In genomic region chr4:88807499-88807898, GRCh38 we compare ENCODE assay signal across 23 cellular contexts.
DNase-seq lines count a peak whose midpoint lies in the region; ATAC-seq, FAIRE-seq and TF ChIP-seq lines count a peak whose summit lies in the region.
"Had no signal": no experiment of that assay in that cellular context is flagged by ENCODE, and none has a peak within 500 bp of the region (broad histone marks: within the 10 kb centered on the region; RNA-seq: fewer than 3 reads in every experiment).

No MANE protein-coding gene starts in this region.

- H3K9me3 ChIP-seq in duodenal mucosa (ENCODE audit: control insufficient read depth in 1 of 2, low read length in 2 of 2), result peaks cover 0 to 5% of the 10 kb centered on the region in 2 donors
- H3K9me3 ChIP-seq in mesenchymal stem cell (ENCODE audit: control insufficient read depth, low read length), result no peaks in the 10 kb centered on the region
- no peaks in the 10 kb centered on the region for H3K9me3 ChIP-seq in subcutaneous abdominal adipose tissue (ENCODE audit: control insufficient read depth in 5 of 5, low read length in 5 of 5)
- no peaks in the 10 kb centered on the region for H3K9me3 ChIP-seq in suprapubic skin
- no peaks in the 10 kb centered on the region for H3K9me3 ChIP-seq in gastrocnemius medialis
- H3K9me3 ChIP-seq: Caco-2, vagina had no signal

- 81% methylated on average over 3 of the region's 4 CpGs for WGBS in mesenchymal stem cell
- WGBS in suprapubic skin, result 53% methylated on average over 4 of the region's 4 CpGs

- no peak overlapping the region for H3K9ac ChIP-seq in duodenal mucosa (ENCODE audit: low read depth in 1 of 2, low read length in 2 of 2)
- peak overlapping the region; percentile 3 for H3K9ac ChIP-seq in mesenchymal stem cell (ENCODE audit: low read length)
- no peak overlapping the region for H3K9ac ChIP-seq in subcutaneous abdominal adipose tissue (ENCODE audit: low read length in 5 of 5)
- H3K9ac ChIP-seq: GM23248 had no signal

- no peak overlapping the region for H2AK5ac ChIP-seq in mesenchymal stem cell (ENCODE audit: low read length, severe bottlenecking)

- H3K9me3 Mint-ChIP-seq in activated CD4-positive, alpha-beta T cell treated with anti-CD3 and anti-CD28 coated beads, Interleukin-2, amount 10 ng/mL, durations not matched to agents 24 days and 14 days, result no peaks in the 10 kb centered on the region
- H3K9me3 Mint-ChIP-seq: activated T-helper 17 cell treated with anti-CD3 and anti-CD28 coated beads, Interleukin-2, amount 50 U/mL, for 72 hours; nephron had no signal

- H3K4ac ChIP-seq in mesenchymal stem cell (ENCODE audit: low read depth in 1 of 2, low read length in 2 of 2), result no peak overlapping the region

- H3K79me1 ChIP-seq in mesenchymal stem cell (replicated peaks; ENCODE audit: low read length, poor library complexity, severe bottlenecking), result peaks cover 5% of the 10 kb centered on the region

- H2AFZ ChIP-seq in mesenchymal stem cell (ENCODE audit: low read depth, low read length), result no peak overlapping the region
- H2AFZ ChIP-seq: GM23248 had no signal

- no peak for FAIRE-seq in GM12892 (lab: Jason Lieb, UNC)

- H3K4me1 Mint-ChIP-seq in activated CD4-positive, alpha-beta T cell treated with anti-CD3 and anti-CD28 coated beads, Interleukin-2, amount 10 ng/mL, durations not matched to agents 24 days and 14 days, result peaks cover 15% of the 10 kb centered on the region

- no peak overlapping the region for H4K91ac ChIP-seq in mesenchymal stem cell (ENCODE audit: low read length)

- H3K36me3 ChIP-seq in duodenal mucosa (ENCODE audit: control insufficient read depth in 1 of 2, insufficient read depth in 2 of 2, low read length in 2 of 2) (peaks cover 0 to 4% of the 10 kb centered on the region in 2 donors), mesenchymal stem cell (ENCODE audit: control insufficient read depth in 1 of 2, insufficient read depth in 2 of 2, low read depth in 1 of 2, low read length in 2 of 2) (no peaks in the 10 kb centered on the region), subcutaneous abdominal adipose tissue (ENCODE audit: control insufficient read depth in 5 of 5, insufficient read depth in 5 of 5, low read length in 5 of 5) (peaks cover 0 to 13% (median 3%) of the 10 kb centered on the region in 5 donors), suprapubic skin (no peaks in the 10 kb centered on the region), gastrocnemius medialis (no peaks in the 10 kb centered on the region)
- H3K36me3 ChIP-seq: vagina had no signal

- H3K36me3 Mint-ChIP-seq in activated CD4-positive, alpha-beta T cell treated with anti-CD3 and anti-CD28 coated beads, Interleukin-2, amount 10 ng/mL, durations not matched to agents 24 days and 14 days (ENCODE audit: low read depth), result peaks cover 19% of the 10 kb centered on the region

- no peak overlapping the region for H4K8ac ChIP-seq in mesenchymal stem cell (ENCODE audit: low read length)

- in situ Hi-C loops in gastrocnemius medialis (cut with MboI; ENCODE audit: low sequenced_read_pairs in 4 of 4), result loop anchor here in 2 of 4 donors (10.0 kb wide), 2 partner anchors 93 to 103 kb away; no protein-coding TSS in a partner anchor

- H3K27ac ChIP-seq in duodenal mucosa (ENCODE audit: low read depth, low read length), result peak overlapping the region; percentile 39
- no peak overlapping the region for H3K27ac ChIP-seq in mesenchymal stem cell (ENCODE audit: low read length, poor library complexity, severe bottlenecking)
- H3K27ac ChIP-seq in subcutaneous abdominal adipose tissue (ENCODE audit: low read depth, low read length), result peak overlapping the region; percentile 61
- no peak overlapping the region for H3K27ac ChIP-seq in suprapubic skin
- peak overlapping the region in 2 of 4 donors; percentile 0 to 15 for H3K27ac ChIP-seq in gastrocnemius medialis
- H3K27ac ChIP-seq: C4-2B, GM23248, SK-N-MC, vagina had no signal

- no peak for TF ChIP-seq EP300 in suprapubic skin (IDR thresholded peaks at IDR 0.05)

- no peak overlapping the region for H3K27ac Mint-ChIP-seq in activated CD4-positive, alpha-beta T cell treated with anti-CD3 and anti-CD28 coated beads, Interleukin-2, amount 10 ng/mL, durations not matched to agents 24 days and 14 days
- H3K27ac Mint-ChIP-seq: activated CD4-positive, alpha-beta T cell treated with anti-CD3 and anti-CD28 coated beads for 36 hours; activated CD8-positive, alpha-beta T cell treated with anti-CD3 and anti-CD28 coated beads, Interleukin-2, amount 10 ng/mL, durations not matched to agents 7 days and 5 days; activated T-helper 17 cell treated with anti-CD3 and anti-CD28 coated beads, Interleukin-2, amount 50 U/mL, for 72 hours; nephron had no signal

- H3K27me3 ChIP-seq in duodenal mucosa (ENCODE audit: control insufficient read depth in 1 of 2, insufficient read depth in 2 of 2, low read length in 2 of 2) (no peaks in the 10 kb centered on the region), mesenchymal stem cell (ENCODE audit: control insufficient read depth in 1 of 2, insufficient read depth in 1 of 2, low read length in 2 of 2) (no peaks in the 10 kb centered on the region), subcutaneous abdominal adipose tissue (ENCODE audit: control insufficient read depth in 5 of 5, insufficient read depth in 4 of 5, low read length in 5 of 5) (no peaks in the 10 kb centered on the region), suprapubic skin (no peaks in the 10 kb centered on the region), gastrocnemius medialis (no peaks in the 10 kb centered on the region)
- H3K27me3 ChIP-seq: vagina had no signal

- no peak for TF ChIP-seq CTCF in suprapubic skin (IDR thresholded peaks at IDR 0.05)
- no peak for TF ChIP-seq CTCF in gastrocnemius medialis (IDR thresholded peaks at IDR 0.05 in 4 of 5, conservative IDR thresholded peaks at IDR 0.05 in 1 of 5)

- intact Hi-C loops in activated CD4-positive, alpha-beta T cell treated with anti-CD3 and anti-CD28 coated beads, Interleukin-2, amount 10 ng/mL, durations not matched to agents 24 days and 14 days (cut with micrococcal nuclease), result loop anchor here (10.0 kb wide), 1 partner anchor 653 kb away; the partner anchor contains the start of gene ABCG2
- intact Hi-C loops in gastrocnemius medialis (cut with DNase I; ENCODE audit: low total_unique reads), result no loop called here

- H3K4me3 ChIP-seq in duodenal mucosa (ENCODE audit: low read depth in 1 of 2, low read length in 2 of 2), result no peak overlapping the region
- H3K4me3 ChIP-seq in mesenchymal stem cell (ENCODE audit: insufficient read depth in 1 of 2, low read depth in 1 of 2, low read length in 2 of 2), result no peak overlapping the region
- H3K4me3 ChIP-seq in subcutaneous abdominal adipose tissue (ENCODE audit: low read depth in 1 of 5, low read length in 5 of 5), result no peak overlapping the region
- H3K4me3 ChIP-seq in suprapubic skin, result no peak overlapping the region
- no peak overlapping the region for H3K4me3 ChIP-seq in gastrocnemius medialis
- H3K4me3 ChIP-seq: GM23248, SK-N-MC, vagina had no signal

- H3K4me1 ChIP-seq in duodenal mucosa (ENCODE audit: control insufficient read depth in 1 of 2, insufficient read depth in 2 of 2, low read length in 2 of 2) (peaks cover 33 to 51% of the 10 kb centered on the region in 2 donors), mesenchymal stem cell (ENCODE audit: control insufficient read depth, insufficient read depth, low read depth, low read length) (peaks cover under 1% of the 10 kb centered on the region), subcutaneous abdominal adipose tissue (ENCODE audit: control insufficient read depth in 5 of 5, insufficient read depth in 5 of 5, low read length in 5 of 5) (peaks cover 3 to 57% (median 53%) of the 10 kb centered on the region in 5 donors), suprapubic skin (peaks cover 21% of the 10 kb centered on the region), gastrocnemius medialis (peaks cover 35 to 56% of the 10 kb centered on the region in 2 donors)
- H3K4me1 ChIP-seq: Caco-2 had no signal

- no peak overlapping the region for H3K4me3 Mint-ChIP-seq in activated CD4-positive, alpha-beta T cell treated with anti-CD3 and anti-CD28 coated beads, Interleukin-2, amount 10 ng/mL, durations not matched to agents 24 days and 14 days
- H3K4me3 Mint-ChIP-seq: activated CD4-positive, alpha-beta T cell treated with anti-CD3 and anti-CD28 coated beads for 36 hours; activated CD8-positive, alpha-beta T cell treated with anti-CD3 and anti-CD28 coated beads, Interleukin-2, amount 10 ng/mL, durations not matched to agents 7 days and 5 days; activated T-helper 17 cell treated with anti-CD3 and anti-CD28 coated beads, Interleukin-2, amount 50 U/mL, for 72 hours; nephron had no signal

- H3K23ac ChIP-seq in mesenchymal stem cell (ENCODE audit: low read length in 2 of 2), result no peak overlapping the region

- no peak overlapping the region for H3K18ac ChIP-seq in mesenchymal stem cell (ENCODE audit: low read depth in 1 of 2, low read length in 2 of 2)

- H2BK5ac ChIP-seq in mesenchymal stem cell (ENCODE audit: low read depth, low read length, poor library complexity, severe bottlenecking), result no peak overlapping the region

- ATAC-seq in gastrocnemius medialis, result no peak
- ATAC-seq: activated CD4-positive, alpha-beta T cell treated with anti-CD3 and anti-CD28 coated beads for 36 hours; activated CD8-positive, alpha-beta T cell treated with anti-CD3 and anti-CD28 coated beads, Interleukin-2, amount 10 ng/mL, durations not matched to agents 7 days and 5 days; activated T-helper 17 cell treated with anti-CD3 and anti-CD28 coated beads, Interleukin-2, amount 50 U/mL, for 72 hours had no signal

- no peak overlapping the region for H3K14ac ChIP-seq in mesenchymal stem cell (ENCODE audit: low read length in 2 of 2)

- H2BK120ac ChIP-seq in mesenchymal stem cell (ENCODE audit: low read depth, low read length), result no peak overlapping the region

- H2BK12ac ChIP-seq in mesenchymal stem cell (ENCODE audit: low read length in 2 of 2), result no peak overlapping the region

- DNase-seq in activated CD4-positive, alpha-beta T cell treated with anti-CD3 and anti-CD28 coated beads, Interleukin-2, amount 10 ng/mL, durations not matched to agents 24 days and 14 days, result peak; percentile 12
- DNase-seq in activated CD4-positive, alpha-beta T cell treated with anti-CD3 and anti-CD28 coated beads for 1 hour, result no peak
- DNase-seq in mesenchymal stem cell (no peak), suprapubic skin (ENCODE audit: low spot score in 2 of 2) (no peak), gastrocnemius medialis (no peak), GM12892 (ENCODE audit: insufficient read length) (no peak)
- DNase-seq: activated CD4-positive, alpha-beta T cell treated with anti-CD3 and anti-CD28 coated beads for 36 hours; activated CD8-positive, alpha-beta T cell treated with anti-CD3 and anti-CD28 coated beads, Interleukin-2, amount 10 ng/mL, durations not matched to agents 7 days and 5 days; activated naive CD4-positive, alpha-beta T cell treated with anti-CD3 and anti-CD28 coated beads, Interleukin-2, amount 50 U/mL, for 16 hours; amygdala; Caco-2; central memory CD4-positive, alpha-beta T cell; DND-41; GM23248; OCI-M1; stimulated activated naive CD4-positive, alpha-beta T cell had no signal

- H3K4me2 ChIP-seq in mesenchymal stem cell (ENCODE audit: low read length, poor library complexity, severe bottlenecking), result no peak overlapping the region

- peaks cover 15% of the 10 kb centered on the region for H3K27me3 Mint-ChIP-seq in activated CD4-positive, alpha-beta T cell treated with anti-CD3 and anti-CD28 coated beads, Interleukin-2, amount 10 ng/mL, durations not matched to agents 24 days and 14 days
- H3K27me3 Mint-ChIP-seq: activated CD4-positive, alpha-beta T cell treated with anti-CD3 and anti-CD28 coated beads for 36 hours; activated T-helper 17 cell treated with anti-CD3 and anti-CD28 coated beads, Interleukin-2, amount 50 U/mL, for 72 hours had no signal

- TF ChIP-seq POLR2A in suprapubic skin (IDR thresholded peaks at IDR 0.05), result no peak
- no peak for TF ChIP-seq POLR2A in gastrocnemius medialis (IDR thresholded peaks at IDR 0.05)
- TF ChIP-seq POLR2A in GM12892 (IDR thresholded peaks at IDR 0.05; ENCODE audit: low read depth, low read length), result no peak

- H2BK15ac ChIP-seq in mesenchymal stem cell (ENCODE audit: low read depth, poor library complexity, severe bottlenecking), result no peak overlapping the region

Comparison
In these comparisons a context has a peak if more than half of its experiments do, and no peak if none do; other contexts are left out.
1. H3K27ac ChIP-seq: peak in duodenal mucosa (single experiment) and subcutaneous abdominal adipose tissue (single experiment); none in mesenchymal stem cell (single experiment) and suprapubic skin (single experiment).